13 cellular contexts compared by ENCODE assay signal in genomic region chr10:77409697-77410471, GRCh38.
DNase-seq lines count a peak whose midpoint lies in the region; ATAC-seq, FAIRE-seq and TF ChIP-seq lines count a peak whose summit lies in the region.
"Had no signal": no experiment of that assay in that cellular context is flagged by ENCODE, and none has a peak within 500 bp of the region (broad histone marks: within the 10 kb centered on the region; RNA-seq: fewer than 3 reads in every experiment).

No MANE protein-coding gene starts in this region.

- H3K4me3 ChIP-seq in right cardiac atrium (ENCODE audit: low read length) (no peak overlapping the region), heart right ventricle (no peak overlapping the region), esophagus squamous epithelium (no peak overlapping the region)
- H3K4me3 ChIP-seq: BLaER1 treated with 17β-estradiol and CSF1 and Interleukin-3, amounts not matched to agents 10 nM and 100 nM had no signal

- no peaks in the 10 kb centered on the region for H3K9me3 ChIP-seq in right cardiac atrium (ENCODE audit: control insufficient read depth, low read length)
- no peaks in the 10 kb centered on the region for H3K9me3 ChIP-seq in heart right ventricle
- no peaks in the 10 kb centered on the region for H3K9me3 ChIP-seq in esophagus squamous epithelium
- H3K9me3 ChIP-seq: BLaER1 treated with 17β-estradiol and CSF1 and Interleukin-3, amounts not matched to agents 10 nM and 100 nM had no signal

- no peak for TF ChIP-seq POLR2A in esophagus squamous epithelium (IDR thresholded peaks at IDR 0.05)

- intact Hi-C loops in right cardiac atrium (cut with DNase I) = no loop called here
- intact Hi-C loops in heart right ventricle (cut with DNase I) = no loop called here
- intact Hi-C loops in esophagus squamous epithelium (cut with DNase I) = no loop called here
- intact Hi-C loops in head of caudate nucleus (cut with DNase I) = no loop called here

- DNase-seq in right cardiac atrium (no peak), heart right ventricle (no peak), NCI-H345 (lab: John Stamatoyannopoulos, UW) (peak; percentile 96), esophagus squamous epithelium (lab: John Stamatoyannopoulos, UW) (no peak), urothelium cell line (ENCODE audit: low spot score) (no peak), head of caudate nucleus (no peak)
- DNase-seq: activated T-cell treated with anti-CD3 and anti-CD28 coated beads for 4 hours, kidney glomerular epithelial cell, NCI-H446 treated with DMSO at 0.1 percent for 48 hours, T-helper 9 cell had no signal

- H3K36me3 ChIP-seq in heart right ventricle (no peaks in the 10 kb centered on the region), esophagus squamous epithelium (no peaks in the 10 kb centered on the region)
- H3K36me3 ChIP-seq: BLaER1 treated with 17β-estradiol and CSF1 and Interleukin-3, amounts not matched to agents 10 nM and 100 nM had no signal

- FAIRE-seq in urothelium cell line (lab: Jason Lieb, UNC) = peak; percentile 89

- H3K27ac ChIP-seq in right cardiac atrium (ENCODE audit: low read length) (no peak overlapping the region), heart right ventricle (no peak overlapping the region), esophagus squamous epithelium (peak overlapping the region; percentile 15 to 74 (median 60))
- H3K27ac ChIP-seq: BLaER1 treated with 17β-estradiol and CSF1 and Interleukin-3, amounts not matched to agents 10 nM and 100 nM had no signal

- ATAC-seq in right cardiac atrium (peak; percentile 9 to 25), heart right ventricle (no peak), GM19035 (IDR thresholded peaks at IDR 0.05; ENCODE audit: unreplicated experiment) (no peak), GM21619 (IDR thresholded peaks at IDR 0.05; ENCODE audit: unreplicated experiment) (no peak)

- H3K4me1 ChIP-seq in right cardiac atrium (ENCODE audit: control insufficient read depth, insufficient read depth, low read length) (no peaks in the 10 kb centered on the region), heart right ventricle (peaks cover 0 to 14% (median 0%) of the 10 kb centered on the region in 9 donors), esophagus squamous epithelium (peaks cover 14 to 94% (median 30%) of the 10 kb centered on the region in 3 donors)

- 57% methylated on average over 7 of the region's 7 CpGs for WGBS in right cardiac atrium
- 57 to 60% methylated on average over 7 of the region's 7 CpGs for WGBS in heart right ventricle, 2 donors
- WGBS in esophagus squamous epithelium, 2 donors = 26 to 52% methylated on average over 2 to 4 of the region's 7 CpGs

- H3K27me3 ChIP-seq in right cardiac atrium (ENCODE audit: control insufficient read depth, insufficient read depth) (no peaks in the 10 kb centered on the region), heart right ventricle (peaks cover 0 to 55% (median 23%) of the 10 kb centered on the region in 7 donors), esophagus squamous epithelium (peaks cover 0 to 28% (median 0%) of the 10 kb centered on the region in 4 donors)
- H3K27me3 ChIP-seq: BLaER1 treated with 17β-estradiol and CSF1 and Interleukin-3, amounts not matched to agents 10 nM and 100 nM had no signal

- no peak for TF ChIP-seq CTCF in heart right ventricle (IDR thresholded peaks at IDR 0.05)
- TF ChIP-seq CTCF in esophagus squamous epithelium (IDR thresholded peaks at IDR 0.05) = no peak

Comparison
In these comparisons a context has a peak if more than half of its experiments do, and no peak if none do; other contexts are left out.
1. ATAC-seq: peak in right cardiac atrium (2 of 2); none in heart right ventricle (0 of 8), GM19035 (single experiment) and GM21619 (single experiment).
2. H3K27ac ChIP-seq: peak in esophagus squamous epithelium (4 of 4); none in right cardiac atrium (single experiment) and heart right ventricle (0 of 10).